ENCODE assay signal across 1 cellular context in the genomic region with DNA sequence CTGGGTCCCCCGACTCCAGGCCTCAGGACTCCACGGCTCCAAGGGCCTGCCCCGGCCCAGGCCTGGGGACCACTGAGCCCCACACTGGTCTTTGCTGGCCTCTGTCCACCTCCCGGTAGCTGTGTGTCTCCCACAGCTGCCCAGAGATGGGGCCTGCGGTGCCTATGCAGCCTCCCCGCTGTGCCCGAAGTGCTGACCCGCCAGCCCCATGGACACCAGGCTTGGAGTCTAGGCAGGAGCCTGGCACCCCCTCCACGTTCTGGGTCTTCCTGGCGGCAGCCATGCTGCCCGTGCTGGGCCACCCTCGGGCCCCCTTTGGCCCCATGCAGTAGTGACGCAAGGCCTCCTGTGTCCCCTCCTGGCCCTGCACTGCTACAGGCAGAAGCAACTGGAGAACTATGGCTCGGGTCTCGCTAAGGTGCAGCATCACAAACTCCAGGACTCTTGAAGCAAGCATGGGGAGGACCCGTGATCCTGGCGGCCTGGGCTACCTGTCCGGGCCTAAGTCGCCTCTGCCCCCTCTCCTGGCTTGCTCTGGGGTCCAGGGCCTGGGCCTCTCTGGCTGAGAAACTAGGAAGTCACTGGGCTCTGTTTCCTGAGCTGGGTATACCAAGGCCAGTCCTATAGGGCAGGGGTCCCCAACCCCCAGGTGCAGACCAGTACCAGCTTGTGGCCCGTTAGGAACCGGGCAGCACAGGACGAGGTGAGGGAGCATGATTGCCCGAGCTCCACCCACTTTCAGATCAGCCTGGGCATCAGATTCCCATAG.
TF ChIP-seq lines count a peak whose summit lies in the region.

No MANE protein-coding gene starts in this region.

TF ChIP-seq in K562, 482 proteins besides CTCF, POLR2A, EP300 and RAD21 (continues in another document):
- TF ChIP-seq, protein P1, sequence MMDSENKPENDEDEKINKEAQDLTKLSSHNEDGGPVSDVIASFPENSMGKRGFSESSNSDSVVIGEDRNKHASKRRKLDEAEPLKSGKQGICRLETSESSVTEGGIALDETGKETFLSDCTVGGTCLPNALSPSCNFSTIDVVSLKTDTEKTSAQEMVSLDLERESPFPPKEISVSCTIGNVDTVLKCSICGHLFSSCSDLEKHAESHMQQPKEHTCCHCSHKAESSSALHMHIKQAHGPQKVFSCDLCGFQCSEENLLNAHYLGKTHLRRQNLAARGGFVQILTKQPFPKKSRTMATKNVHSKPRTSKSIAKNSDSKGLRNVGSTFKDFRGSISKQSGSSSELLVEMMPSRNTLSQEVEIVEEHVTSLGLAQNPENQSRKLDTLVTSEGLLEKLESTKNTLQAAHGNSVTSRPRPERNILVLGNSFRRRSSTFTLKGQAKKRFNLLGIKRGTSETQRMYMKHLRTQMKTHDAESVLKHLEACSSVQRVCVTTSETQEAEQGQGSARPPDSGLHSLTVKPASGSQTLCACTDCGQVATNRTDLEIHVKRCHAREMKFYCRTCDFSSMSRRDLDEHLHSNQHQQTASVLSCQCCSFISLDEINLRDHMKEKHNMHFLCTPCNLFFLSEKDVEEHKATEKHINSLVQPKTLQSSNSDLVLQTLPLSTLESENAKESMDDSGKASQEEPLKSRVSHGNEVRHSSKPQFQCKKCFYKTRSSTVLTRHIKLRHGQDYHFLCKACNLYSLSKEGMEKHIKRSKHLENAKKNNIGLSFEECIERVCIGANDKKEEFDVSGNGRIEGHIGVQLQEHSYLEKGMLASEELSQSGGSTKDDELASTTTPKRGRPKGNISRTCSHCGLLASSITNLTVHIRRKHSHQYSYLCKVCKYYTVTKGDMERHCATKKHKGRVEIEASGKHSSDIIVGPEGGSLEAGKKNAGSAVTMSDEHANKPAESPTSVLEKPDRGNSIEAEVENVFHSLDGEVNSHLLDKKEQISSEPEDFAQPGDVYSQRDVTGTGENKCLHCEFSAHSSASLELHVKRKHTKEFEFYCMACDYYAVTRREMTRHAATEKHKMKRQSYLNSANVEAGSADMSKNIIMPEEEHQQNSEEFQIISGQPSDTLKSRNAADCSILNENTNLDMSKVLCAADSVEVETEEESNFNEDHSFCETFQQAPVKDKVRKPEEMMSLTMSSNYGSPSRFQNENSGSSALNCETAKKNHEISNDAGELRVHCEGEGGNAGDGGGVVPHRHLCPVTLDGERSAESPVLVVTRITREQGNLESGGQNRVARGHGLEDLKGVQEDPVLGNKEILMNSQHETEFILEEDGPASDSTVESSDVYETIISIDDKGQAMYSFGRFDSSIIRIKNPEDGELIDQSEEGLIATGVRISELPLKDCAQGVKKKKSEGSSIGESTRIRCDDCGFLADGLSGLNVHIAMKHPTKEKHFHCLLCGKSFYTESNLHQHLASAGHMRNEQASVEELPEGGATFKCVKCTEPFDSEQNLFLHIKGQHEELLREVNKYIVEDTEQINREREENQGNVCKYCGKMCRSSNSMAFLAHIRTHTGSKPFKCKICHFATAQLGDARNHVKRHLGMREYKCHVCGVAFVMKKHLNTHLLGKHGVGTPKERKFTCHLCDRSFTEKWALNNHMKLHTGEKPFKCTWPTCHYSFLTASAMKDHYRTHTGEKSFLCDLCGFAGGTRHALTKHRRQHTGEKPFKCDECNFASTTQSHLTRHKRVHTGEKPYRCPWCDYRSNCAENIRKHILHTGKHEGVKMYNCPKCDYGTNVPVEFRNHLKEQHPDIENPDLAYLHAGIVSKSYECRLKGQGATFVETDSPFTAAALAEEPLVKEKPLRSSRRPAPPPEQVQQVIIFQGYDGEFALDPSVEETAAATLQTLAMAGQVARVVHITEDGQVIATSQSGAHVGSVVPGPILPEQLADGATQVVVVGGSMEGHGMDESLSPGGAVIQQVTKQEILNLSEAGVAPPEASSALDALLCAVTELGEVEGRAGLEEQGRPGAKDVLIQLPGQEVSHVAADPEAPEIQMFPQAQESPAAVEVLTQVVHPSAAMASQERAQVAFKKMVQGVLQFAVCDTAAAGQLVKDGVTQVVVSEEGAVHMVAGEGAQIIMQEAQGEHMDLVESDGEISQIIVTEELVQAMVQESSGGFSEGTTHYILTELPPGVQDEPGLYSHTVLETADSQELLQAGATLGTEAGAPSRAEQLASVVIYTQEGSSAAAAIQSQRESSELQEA (IDR thresholded peaks at IDR 0.05; ENCODE audit: low read depth) = no peak
- peak; percentile 5 for TF ChIP-seq SAP30 (IDR thresholded peaks at IDR 0.05; ENCODE audit: borderline replicate concordance, insufficient read depth, low read depth, low read length, poor library complexity, severe bottlenecking)
- no peak for TF ChIP-seq CHD4 (IDR thresholded peaks at IDR 0.05; ENCODE audit: insufficient read depth, insufficient replicate concordance, low read depth, low read length, poor library complexity, severe bottlenecking)
- no peak for TF ChIP-seq GATA2 (CRISPR knock-in tag; IDR thresholded peaks at IDR 0.05)
- TF ChIP-seq MYC (IDR thresholded peaks at IDR 0.05; ENCODE audit: low read depth, low read length) = no peak
- TF ChIP-seq MYC (CRISPR knock-in tag; IDR thresholded peaks at IDR 0.05; ENCODE audit: borderline replicate concordance, low read depth) = 0 out of 2 replicates have a peak, but pooled peaks have one; percentile 2
- TF ChIP-seq RBM39 (optimal IDR thresholded peaks at IDR 0.05; ENCODE audit: low read depth, low read length) = no peak
- no peak for TF ChIP-seq HNRNPH1 (optimal IDR thresholded peaks at IDR 0.05; ENCODE audit: low read depth, low read length)
- no peak for TF ChIP-seq PCBP2 (IDR thresholded peaks at IDR 0.05; ENCODE audit: low read depth, low read length, poor library complexity, severe bottlenecking)
- no peak for TF ChIP-seq NFRKB (IDR thresholded peaks at IDR 0.05; ENCODE audit: low read depth)
- no peak for TF ChIP-seq ZNF830 (CRISPR knock-in tag; IDR thresholded peaks at IDR 0.05)
- TF ChIP-seq CSDE1 (IDR thresholded peaks at IDR 0.05) = no peak
- TF ChIP-seq BRCA1 (IDR thresholded peaks at IDR 0.05) = no peak
- TF ChIP-seq BRCA1 (CRISPR knock-in tag; IDR thresholded peaks at IDR 0.05) = no peak
- 0 out of 2 replicates have a peak, but pooled peaks have one; percentile 24 for TF ChIP-seq IRF2 (CRISPR knock-in tag; IDR thresholded peaks at IDR 0.05)
- TF ChIP-seq PHB2 (IDR thresholded peaks at IDR 0.05; ENCODE audit: low read depth) = no peak
- TF ChIP-seq BACH1 (tag; IDR thresholded peaks at IDR 0.05) = no peak
- TF ChIP-seq ZNF644 (tag; IDR thresholded peaks at IDR 0.05; ENCODE audit: low read depth) = no peak
- no peak for TF ChIP-seq JUN (IDR thresholded peaks at IDR 0.05; ENCODE audit: borderline replicate concordance, low read depth, low read length)
- TF ChIP-seq JUN (CRISPR knock-in tag; IDR thresholded peaks at IDR 0.05; ENCODE audit: borderline replicate concordance) = no peak
- TF ChIP-seq GTF2E2 (tag; IDR thresholded peaks at IDR 0.05) = 0 out of 2 replicates have a peak, but pooled peaks have one; percentile 12
- TF ChIP-seq, protein P2, sequence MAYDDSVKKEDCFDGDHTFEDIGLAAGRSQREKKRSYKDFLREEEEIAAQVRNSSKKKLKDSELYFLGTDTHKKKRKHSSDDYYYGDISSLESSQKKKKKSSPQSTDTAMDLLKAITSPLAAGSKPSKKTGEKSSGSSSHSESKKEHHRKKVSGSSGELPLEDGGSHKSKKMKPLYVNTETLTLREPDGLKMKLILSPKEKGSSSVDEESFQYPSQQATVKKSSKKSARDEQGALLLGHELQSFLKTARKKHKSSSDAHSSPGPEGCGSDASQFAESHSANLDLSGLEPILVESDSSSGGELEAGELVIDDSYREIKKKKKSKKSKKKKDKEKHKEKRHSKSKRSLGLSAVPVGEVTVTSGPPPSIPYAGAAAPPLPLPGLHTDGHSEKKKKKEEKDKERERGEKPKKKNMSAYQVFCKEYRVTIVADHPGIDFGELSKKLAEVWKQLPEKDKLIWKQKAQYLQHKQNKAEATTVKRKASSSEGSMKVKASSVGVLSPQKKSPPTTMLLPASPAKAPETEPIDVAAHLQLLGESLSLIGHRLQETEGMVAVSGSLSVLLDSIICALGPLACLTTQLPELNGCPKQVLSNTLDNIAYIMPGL (CRISPR knock-in tag; IDR thresholded peaks at IDR 0.05) = 0 out of 2 replicates have a peak, but pooled peaks have one; percentile 3
- TF ChIP-seq, protein P3, sequence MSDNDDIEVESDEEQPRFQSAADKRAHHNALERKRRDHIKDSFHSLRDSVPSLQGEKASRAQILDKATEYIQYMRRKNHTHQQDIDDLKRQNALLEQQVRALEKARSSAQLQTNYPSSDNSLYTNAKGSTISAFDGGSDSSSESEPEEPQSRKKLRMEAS (CRISPR knock-in tag; IDR thresholded peaks at IDR 0.05) = 0 out of 2 replicates have a peak, but pooled peaks have one; percentile 20
- TF ChIP-seq SP2 (IDR thresholded peaks at IDR 0.05; ENCODE audit: extremely low read depth, low read depth, low read length, poor library complexity, severe bottlenecking) = no peak
- no peak for TF ChIP-seq KDM4B (IDR thresholded peaks at IDR 0.05; ENCODE audit: borderline replicate concordance in 2 of 2, low read depth in 1 of 2)
- peak in 1 of 3 experiments; percentile 62 for TF ChIP-seq YY1 (IDR thresholded peaks at IDR 0.05; ENCODE audit: borderline replicate concordance in 1 of 3, control insufficient read depth in 1 of 3, extremely low read depth in 1 of 3, insufficient read depth in 3 of 3, insufficient read length in 1 of 3, insufficient replicate concordance in 2 of 3, low read depth in 1 of 3, low read length in 2 of 3)
- TF ChIP-seq NFIX (CRISPR knock-in tag; IDR thresholded peaks at IDR 0.05; ENCODE audit: low read depth) = no peak
- TF ChIP-seq, protein P4, sequence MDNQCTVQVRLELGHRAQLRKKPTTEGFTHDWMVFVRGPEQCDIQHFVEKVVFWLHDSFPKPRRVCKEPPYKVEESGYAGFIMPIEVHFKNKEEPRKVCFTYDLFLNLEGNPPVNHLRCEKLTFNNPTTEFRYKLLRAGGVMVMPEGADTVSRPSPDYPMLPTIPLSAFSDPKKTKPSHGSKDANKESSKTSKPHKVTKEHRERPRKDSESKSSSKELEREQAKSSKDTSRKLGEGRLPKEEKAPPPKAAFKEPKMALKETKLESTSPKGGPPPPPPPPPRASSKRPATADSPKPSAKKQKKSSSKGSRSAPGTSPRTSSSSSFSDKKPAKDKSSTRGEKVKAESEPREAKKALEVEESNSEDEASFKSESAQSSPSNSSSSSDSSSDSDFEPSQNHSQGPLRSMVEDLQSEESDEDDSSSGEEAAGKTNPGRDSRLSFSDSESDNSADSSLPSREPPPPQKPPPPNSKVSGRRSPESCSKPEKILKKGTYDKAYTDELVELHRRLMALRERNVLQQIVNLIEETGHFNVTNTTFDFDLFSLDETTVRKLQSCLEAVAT (IDR thresholded peaks at IDR 0.05) = peak in 1 of 2 experiments; percentile 36; a peak in 1 of 4 replicates
- TF ChIP-seq XRCC5 (IDR thresholded peaks at IDR 0.05; ENCODE audit: low read depth, low read length) = no peak
- peak; percentile 62 for TF ChIP-seq CEBPG (CRISPR knock-in tag; IDR thresholded peaks at IDR 0.05)
- no peak for TF ChIP-seq CEBPG (tag; conservative IDR thresholded peaks at IDR 0.05 in 1 of 2, IDR thresholded peaks at IDR 0.05 in 1 of 2)
- no peak for TF ChIP-seq GABPB1 (CRISPR knock-in tag; IDR thresholded peaks at IDR 0.05)
- TF ChIP-seq, protein P5, sequence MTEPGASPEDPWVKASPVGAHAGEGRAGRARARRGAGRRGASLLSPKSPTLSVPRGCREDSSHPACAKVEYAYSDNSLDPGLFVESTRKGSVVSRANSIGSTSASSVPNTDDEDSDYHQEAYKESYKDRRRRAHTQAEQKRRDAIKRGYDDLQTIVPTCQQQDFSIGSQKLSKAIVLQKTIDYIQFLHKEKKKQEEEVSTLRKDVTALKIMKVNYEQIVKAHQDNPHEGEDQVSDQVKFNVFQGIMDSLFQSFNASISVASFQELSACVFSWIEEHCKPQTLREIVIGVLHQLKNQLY (CRISPR knock-in tag; conservative IDR thresholded peaks at IDR 0.05) = 0 out of 4 replicates have a peak, but pooled peaks of 1 of the 2 experiments have one; percentile 38
- no peak for TF ChIP-seq RNF2 (IDR thresholded peaks at IDR 0.05)
- TF ChIP-seq, protein P6, sequence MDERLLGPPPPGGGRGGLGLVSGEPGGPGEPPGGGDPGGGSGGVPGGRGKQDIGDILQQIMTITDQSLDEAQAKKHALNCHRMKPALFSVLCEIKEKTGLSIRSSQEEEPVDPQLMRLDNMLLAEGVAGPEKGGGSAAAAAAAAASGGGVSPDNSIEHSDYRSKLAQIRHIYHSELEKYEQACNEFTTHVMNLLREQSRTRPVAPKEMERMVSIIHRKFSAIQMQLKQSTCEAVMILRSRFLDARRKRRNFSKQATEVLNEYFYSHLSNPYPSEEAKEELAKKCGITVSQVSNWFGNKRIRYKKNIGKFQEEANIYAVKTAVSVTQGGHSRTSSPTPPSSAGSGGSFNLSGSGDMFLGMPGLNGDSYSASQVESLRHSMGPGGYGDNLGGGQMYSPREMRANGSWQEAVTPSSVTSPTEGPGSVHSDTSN (CRISPR knock-in tag; IDR thresholded peaks at IDR 0.05; ENCODE audit: low read depth) = no peak
- TF ChIP-seq, protein P6 (tag; conservative IDR thresholded peaks at IDR 0.05; ENCODE audit: low read depth) = no peak
- TF ChIP-seq CBX1 (IDR thresholded peaks at IDR 0.05; ENCODE audit: low read depth) = 0 out of 2 replicates have a peak, but pooled peaks have one; percentile 10
- TF ChIP-seq, protein P7, sequence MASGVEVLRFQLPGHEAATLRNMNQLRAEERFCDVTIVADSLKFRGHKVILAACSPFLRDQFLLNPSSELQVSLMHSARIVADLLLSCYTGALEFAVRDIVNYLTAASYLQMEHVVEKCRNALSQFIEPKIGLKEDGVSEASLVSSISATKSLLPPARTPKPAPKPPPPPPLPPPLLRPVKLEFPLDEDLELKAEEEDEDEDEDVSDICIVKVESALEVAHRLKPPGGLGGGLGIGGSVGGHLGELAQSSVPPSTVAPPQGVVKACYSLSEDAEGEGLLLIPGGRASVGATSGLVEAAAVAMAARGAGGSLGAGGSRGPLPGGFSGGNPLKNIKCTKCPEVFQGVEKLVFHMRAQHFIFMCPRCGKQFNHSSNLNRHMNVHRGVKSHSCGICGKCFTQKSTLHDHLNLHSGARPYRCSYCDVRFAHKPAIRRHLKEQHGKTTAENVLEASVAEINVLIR (CRISPR knock-in tag; IDR thresholded peaks at IDR 0.05) = no peak
- TF ChIP-seq ERF (CRISPR knock-in tag; IDR thresholded peaks at IDR 0.05) = no peak
- no peak for TF ChIP-seq DPF2 (IDR thresholded peaks at IDR 0.05)
